21 cellular contexts compared by ENCODE assay signal in the genomic region with DNA sequence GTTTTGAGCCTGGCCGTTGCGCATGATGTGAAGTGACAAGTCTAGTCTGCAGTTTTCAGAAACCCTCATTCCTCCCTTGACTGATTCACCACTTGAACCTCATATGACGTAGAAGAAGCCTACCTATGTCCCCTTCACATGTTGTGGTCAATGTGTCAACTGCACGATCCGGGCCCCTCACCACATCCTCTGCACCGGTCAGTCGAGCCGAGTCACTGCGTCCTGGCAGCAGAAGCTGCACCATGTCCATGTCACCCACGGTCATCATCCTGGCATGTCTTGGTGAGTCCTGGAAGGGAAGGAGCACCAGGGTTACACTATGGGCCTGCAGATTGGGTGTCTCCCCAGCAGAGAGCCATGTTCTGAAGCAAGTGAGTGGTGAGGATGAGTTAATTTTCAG. TPM values are rescaled to one million over a fixed set of nuclear protein-coding genes. Genes with fewer than 3 reads are reported as not detected.
"Had no signal": no experiment of that assay in that cellular context is flagged by ENCODE, and none has a peak within 500 bp of the region (broad histone marks: within the 10 kb centered on the region; RNA-seq: fewer than 3 reads in every experiment).

KIR2DL4 (plus strand) TSS at position 201 of the 400 bp plus-strand sequence; CDS start at position 243, 42 bp downstream.

- ATAC-seq: gastroesophageal sphincter, heart right ventricle, left colon, right cardiac atrium had no signal

- H3K27ac ChIP-seq: cardiac muscle cell, dorsolateral prefrontal cortex, gastroesophageal sphincter, heart right ventricle, skin epidermis, tibial nerve had no signal

- H3K27me3 ChIP-seq: cardiac muscle cell, tibial nerve had no signal

- H3K4me3 Mint-ChIP-seq: activated CD4-positive, alpha-beta T cell treated with anti-CD3 and anti-CD28 coated beads, Interleukin-2, amount 10 ng/mL, durations not matched to agents 24 days and 14 days; activated naive CD4-positive, alpha-beta T cell treated with anti-CD3 and anti-CD28 coated beads, Interleukin-2, amount 50 U/mL, for 24 hours; T-helper 2 cell treated with Interferon-gamma antibody and Interleukin-4, amounts not matched to agents 5 μg/mL and 100 μg/mL, for 36 hours had no signal

- H3K9me3 ChIP-seq: tibial nerve had no signal

- H3K4me1 ChIP-seq: gastroesophageal sphincter, heart right ventricle, tibial nerve had no signal

- H3K27ac Mint-ChIP-seq: activated CD4-positive, alpha-beta T cell treated with anti-CD3 and anti-CD28 coated beads, Interleukin-2, amount 10 ng/mL, durations not matched to agents 24 days and 14 days; activated naive CD4-positive, alpha-beta T cell treated with anti-CD3 and anti-CD28 coated beads, Interleukin-2, amount 50 U/mL, for 24 hours; progenitor cell of endocrine pancreas; T-helper 2 cell treated with Interferon-gamma antibody and Interleukin-4, amounts not matched to agents 5 μg/mL and 100 μg/mL, for 36 hours had no signal

- H3K4me3 ChIP-seq: cardiac muscle cell, dorsolateral prefrontal cortex, gastroesophageal sphincter, heart right ventricle, lung, skin epidermis, tibial nerve had no signal

- H3K36me3 ChIP-seq: cardiac muscle cell, gastroesophageal sphincter, heart right ventricle, tibial nerve had no signal

- H3K36me3 Mint-ChIP-seq: activated naive CD4-positive, alpha-beta T cell treated with anti-CD3 and anti-CD28 coated beads, Interleukin-2, amount 50 U/mL, for 24 hours had no signal

- H3K27me3 Mint-ChIP-seq: progenitor cell of endocrine pancreas had no signal

- DNase-seq: activated CD4-positive, alpha-beta T cell treated with anti-CD3 and anti-CD28 coated beads, Interleukin-2, amount 10 ng/mL, durations not matched to agents 24 days and 14 days; activated CD4-positive, CD25-positive, alpha-beta regulatory T cell; activated effector memory CD4-positive, alpha-beta T cell treated with Interleukin-2 at 50 U/mL for 16 hours; activated T-cell treated with anti-CD3 and anti-CD28 coated beads, Interleukin-2, amount 50 U/mL, for 1 hour; dorsolateral prefrontal cortex; erythroblast; heart right ventricle; left colon; midbrain; right cardiac atrium; stimulated activated CD4-positive, alpha-beta T cell treated with anti-CD3 and anti-CD28 coated beads, Interleukin-4, amount 100 ng/mL, for 24 hours; stimulated activated naive CD4-positive, alpha-beta T cell treated with Interleukin-2 at 50 U/mL for 16 hours; substantia nigra had no signal

- H3K9me3 Mint-ChIP-seq: activated CD4-positive, alpha-beta T cell treated with anti-CD3 and anti-CD28 coated beads, Interleukin-2, amount 10 ng/mL, durations not matched to agents 24 days and 14 days; activated naive CD4-positive, alpha-beta T cell treated with anti-CD3 and anti-CD28 coated beads, Interleukin-2, amount 50 U/mL, for 24 hours; T-helper 2 cell treated with Interferon-gamma antibody and Interleukin-4, amounts not matched to agents 5 μg/mL and 100 μg/mL, for 36 hours had no signal

- H3K4me1 Mint-ChIP-seq: activated CD4-positive, alpha-beta T cell treated with anti-CD3 and anti-CD28 coated beads, Interleukin-2, amount 10 ng/mL, durations not matched to agents 24 days and 14 days; activated naive CD4-positive, alpha-beta T cell treated with anti-CD3 and anti-CD28 coated beads, Interleukin-2, amount 50 U/mL, for 24 hours had no signal

RNA-seq across cellular contexts. Expression of gene KIR2DL4, which starts in this region (rescaled TPM):
- total RNA-seq: activated CD4-positive, alpha-beta T cell treated with anti-CD3 and anti-CD28 coated beads, Interleukin-2, amount 10 ng/mL, durations not matched to agents 24 days and 14 days; cardiac muscle cell; gastroesophageal sphincter; progenitor cell of endocrine pancreas; right cardiac atrium; tibial nerve had no signal
- polyA plus RNA-seq: cardiac muscle cell had no signal
